8 cellular contexts compared by ENCODE assay signal in genomic region chr22:50583294-50583865, GRCh38. TPM values are rescaled to one million over a fixed set of nuclear protein-coding genes. Genes with fewer than 3 reads are reported as not detected.
DNase-seq lines count a peak whose midpoint lies in the region; ATAC-seq and TF ChIP-seq lines count a peak whose summit lies in the region.

No MANE protein-coding gene starts in this region.

- peaks cover 27 to 39% (median 31%) of the 10 kb centered on the region in 4 donors for H3K4me1 ChIP-seq in stomach

- no peaks in the 10 kb centered on the region for H3K9me3 ChIP-seq in stomach

- peaks cover 0 to 2% (median 0%) of the 10 kb centered on the region in 3 donors for H3K27me3 ChIP-seq in stomach

- 5 to 7% (median 6%) methylated on average over 20 to 37 of the region's 37 CpGs for WGBS in stomach, 5 donors

- peaks cover 0 to 27% (median 17%) of the 10 kb centered on the region in 4 donors for H3K36me3 ChIP-seq in stomach

- peak; percentile 13 for DNase-seq in activated CD8-positive, alpha-beta memory T cell treated with anti-CD3 and anti-CD28 coated beads, Interleukin-2, amount 50 U/mL, for 4 hours
- no peak for DNase-seq in activated CD8-positive, alpha-beta memory T cell treated with anti-CD3 and anti-CD28 coated beads, Interleukin-2, amount 50 U/mL, for 48 hours
- peak; percentile 43 for DNase-seq in inferior parietal cortex (ENCODE audit: extremely low spot score)
- no peak for DNase-seq in stomach
- DNase-seq in middle frontal gyrus (ENCODE audit: extremely low spot score, low spot score), result no peak
- DNase-seq in CD1c-positive myeloid dendritic cell (ENCODE audit: extremely low spot score), result no peak

- peak; percentile 24 for ATAC-seq in HG03095 (IDR thresholded peaks at IDR 0.05; ENCODE audit: unreplicated experiment)

- TF ChIP-seq EP300 in stomach (IDR thresholded peaks at IDR 0.05), result no peak

- H3K27ac ChIP-seq in angular gyrus (ENCODE audit: low read depth, low read length), result peak overlapping the region; percentile 64
- peak overlapping the region; percentile 77 to 100 (median 97) for H3K27ac ChIP-seq in stomach

- peak overlapping the region; percentile 66 to 82 (median 79) for H3K4me3 ChIP-seq in stomach

- no peak for TF ChIP-seq POLR2A in stomach (IDR thresholded peaks at IDR 0.05)

- intact Hi-C loops in stomach (cut with DNase I; ENCODE audit: low total_unique reads), result no loop called here

- TF ChIP-seq CTCF in stomach (IDR thresholded peaks at IDR 0.05), result no peak

RNA-seq across cellular contexts. Expression of gene CHKB, which starts 0.7 kb away (rescaled TPM):
- total RNA-seq in stomach, result 100 to 1,000 TPM in 2 of 5 donors, 10 to 100 TPM in 3; 31.9 to 283 (median 81.2) TPM
- polyA plus RNA-seq in stomach, result 100 to 1,000 TPM; 107 to 152 (median 129) TPM

RNA-seq across cellular contexts. Expression of gene CPT1B, which starts 5.2 kb away (rescaled TPM):
- total RNA-seq in stomach, result 100 to 1,000 TPM in 2 of 5 donors, 10 to 100 TPM in 1, 1 to 10 TPM in 2; 6.6 to 164 (median 54.5) TPM
- polyA plus RNA-seq in stomach, result 10 to 100 TPM in 2 of 3 donors, 1 to 10 TPM in 1; 9.8 to 31.8 (median 10.1) TPM

RNA-seq across cellular contexts. Expression of gene MAPK8IP2, which starts 17.2 kb away (rescaled TPM):
- 1 to 10 TPM in 2 of 5 donors, under 1 TPM in 3; 0.43 to 5.8 (median 0.89) TPM for total RNA-seq in stomach
- polyA plus RNA-seq in stomach, result 1 to 10 TPM in 1 of 3 donors, under 1 TPM in 2; 0.61 to 1.6 (median 0.81) TPM

RNA-seq across cellular contexts. Expression of gene SYCE3, which starts 20.7 kb away (rescaled TPM):
- total RNA-seq in stomach, result not detected
- polyA plus RNA-seq in stomach, result 1 to 10 TPM in 1 of 3 donors, under 1 TPM in 1, not detected in 1; 0.80 to 1.9 TPM

RNA-seq across cellular contexts. Expression of gene KLHDC7B, which starts 37.7 kb away (rescaled TPM):
- not detected for total RNA-seq in stomach
- polyA plus RNA-seq in stomach, result under 1 TPM in 2 of 3 donors, not detected in 1; 0.25 to 0.46 TPM

Comparison
In these comparisons a context has a peak if more than half of its experiments do, and no peak if none do; other contexts are left out.
1. DNase-seq: peak in activated CD8-positive, alpha-beta memory T cell treated with anti-CD3 and anti-CD28 coated beads, Interleukin-2, amount 50 U/mL, for 4 hours (single experiment) and inferior parietal cortex (single experiment); none in activated CD8-positive, alpha-beta memory T cell treated with anti-CD3 and anti-CD28 coated beads, Interleukin-2, amount 50 U/mL, for 48 hours (single experiment), stomach (single experiment), middle frontal gyrus (single experiment) and CD1c-positive myeloid dendritic cell (single experiment).